In the genomic region with DNA sequence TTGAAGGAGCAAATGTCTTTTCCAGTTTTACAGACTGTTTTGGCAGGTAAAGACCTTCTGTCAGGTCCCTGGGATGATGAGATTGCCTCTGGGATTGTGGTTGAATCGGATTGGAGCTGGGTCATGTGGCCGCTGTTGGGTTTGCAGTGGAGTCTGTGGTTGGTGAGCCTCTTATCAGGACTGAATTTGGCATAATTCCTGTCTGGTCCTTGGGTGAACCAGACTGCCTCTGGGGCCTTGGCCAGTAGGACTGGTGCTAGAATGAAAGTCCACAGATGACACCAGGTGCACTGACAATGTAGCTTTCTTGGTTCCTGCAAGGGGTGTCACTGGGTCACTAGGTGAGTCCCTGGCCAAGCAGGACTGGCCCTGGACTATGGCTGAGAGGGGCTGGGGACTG, we compare ENCODE assay signal across 21 cellular contexts.
"Had no signal": no experiment of that assay in that cellular context is flagged by ENCODE, and none has a peak within 500 bp of the region (broad histone marks: within the 10 kb centered on the region; RNA-seq: fewer than 3 reads in every experiment).

No MANE protein-coding gene starts in this region.

- H3K27ac ChIP-seq: SJCRH30, SK-N-MC, WERI-Rb-1 had no signal

- H3K4me3 ChIP-seq: K562, SJCRH30, SK-N-MC had no signal

- DNase-seq: activated CD4-positive, alpha-beta T cell treated with anti-CD3 and anti-CD28 coated beads, Interleukin-2, amount 10 ng/mL, durations not matched to agents 24 days and 14 days; activated CD4-positive, alpha-beta T cell treated with anti-CD3 and anti-CD28 coated beads, Interleukin-2, amount 50 U/mL, for 4 hours; activated CD4-positive, CD25-positive, alpha-beta regulatory T cell; activated CD8-positive, alpha-beta T cell treated with anti-CD3 and anti-CD28 coated beads for 36 hours; activated effector memory CD4-positive, alpha-beta T cell treated with anti-CD3 and anti-CD28 coated beads, Interleukin-2, amount 50 U/mL, for 16 hours; activated naive CD4-positive, alpha-beta T cell; activated naive CD8-positive, alpha-beta T cell treated with anti-CD3 and anti-CD28 coated beads, Interleukin-2, amount 10 ng/mL, durations not matched to agents 7 days and 5 days; activated T-cell treated with anti-CD3 and anti-CD28 coated beads, Interleukin-2, amount 50 U/mL, for 1 hour; activated T-cell treated with anti-CD3 and anti-CD28 coated beads, Interleukin-2, amount 50 U/mL, for 72 hours; amygdala; central memory CD4-positive, alpha-beta T cell; NCI-H1417 treated with DMSO at 0.1 percent for 48 hours; NCI-H187 treated with DMSO at 0.1 percent for 48 hours; NCI-H345; NCI-H524 treated with DMSO at 0.1 percent for 48 hours; SJCRH30; T1000; WERI-Rb-1 had no signal

- ATAC-seq: activated CD8-positive, alpha-beta T cell treated with anti-CD3 and anti-CD28 coated beads for 36 hours; activated T-cell treated with anti-CD3 and anti-CD28 coated beads, Interleukin-2, amount 50 U/mL, for 72 hours; activated T-helper 17 cell treated with anti-CD3 and anti-CD28 coated beads, Interleukin-2, amount 50 U/mL, for 72 hours; K562 had no signal

- H3K27me3 ChIP-seq: SJCRH30 had no signal
